1 cellular context compared by ENCODE assay signal in the genomic region with DNA sequence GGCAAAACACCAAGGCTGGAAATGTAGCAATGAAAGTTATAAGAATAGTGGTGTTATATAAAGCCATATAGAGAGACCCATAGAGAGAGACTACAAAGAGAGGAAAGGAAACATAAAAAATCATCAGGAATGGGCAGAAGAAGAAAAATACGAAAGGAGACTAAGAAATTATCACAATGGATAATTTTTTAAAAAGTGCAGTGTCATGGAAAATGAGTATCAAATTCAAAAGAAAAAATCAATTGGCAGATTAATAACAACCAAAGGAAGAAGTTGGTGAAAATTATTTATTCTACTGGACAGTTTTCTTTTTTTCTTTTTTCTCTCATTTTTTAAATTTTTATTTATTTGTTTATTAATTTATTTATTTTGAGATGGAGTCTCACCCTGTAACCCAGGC.
TF ChIP-seq lines count a peak whose summit lies in the region.

No MANE protein-coding gene starts in this region.

TF ChIP-seq in K562, 482 proteins besides CTCF, POLR2A, EP300 and RAD21 (continued from another document):
- TF ChIP-seq MXD1 (CRISPR knock-in tag; IDR thresholded peaks at IDR 0.05; ENCODE audit: borderline replicate concordance, poor library complexity, severe bottlenecking) (no peak), ZNF24 (IDR thresholded peaks at IDR 0.05) (no peak), HDAC8 (tag; IDR thresholded peaks at IDR 0.05) (no peak)
